29 cellular contexts compared by ENCODE assay signal in the genomic region with DNA sequence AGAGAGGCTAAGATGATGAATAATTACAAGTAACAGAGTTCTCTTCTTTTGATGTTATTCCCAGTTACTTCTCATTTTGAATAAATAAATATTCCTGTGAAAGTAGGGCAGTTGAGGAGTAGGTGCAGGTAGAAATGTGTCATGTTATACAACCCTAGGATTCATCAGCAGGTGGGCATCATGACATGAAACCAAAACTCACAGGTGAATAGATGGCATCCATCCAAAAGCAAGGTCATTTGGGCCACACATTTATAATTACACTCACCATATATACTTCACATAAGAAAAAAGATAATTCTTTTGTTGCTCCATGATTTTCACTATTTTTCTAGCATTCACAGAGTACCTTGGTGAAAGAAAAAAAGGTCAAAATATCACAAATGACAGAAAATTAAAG.
"Had no signal": no experiment of that assay in that cellular context is flagged by ENCODE, and none has a peak within 500 bp of the region (broad histone marks: within the 10 kb centered on the region; RNA-seq: fewer than 3 reads in every experiment).

No MANE protein-coding gene starts in this region.

- H3K36me3 ChIP-seq: adrenal gland, ascending aorta, brain microvascular endothelial cell, breast epithelium, cardiac muscle cell had no signal

- H3K27me3 ChIP-seq: adrenal gland, ascending aorta, body of pancreas, brain microvascular endothelial cell, breast epithelium, cardiac muscle cell had no signal

- H3K9me3 ChIP-seq: adrenal gland, ascending aorta, body of pancreas, breast epithelium had no signal

- ATAC-seq: activated naive CD4-positive, alpha-beta T cell treated with anti-CD3 and anti-CD28 coated beads, Interleukin-2, amount 50 U/mL, for 72 hours; activated naive CD8-positive, alpha-beta T cell treated with anti-CD3 and anti-CD28 coated beads, Interleukin-2, amount 50 U/mL, for 24 hours; activated T-cell treated with anti-CD3 and anti-CD28 coated beads, Interleukin-2, amount 50 U/mL, for 4 hours; activated T-cell treated with anti-CD3 and anti-CD28 coated beads, Interleukin-2, amount 50 U/mL, for 72 hours; activated T-helper 17 cell treated with anti-CD3 and anti-CD28 coated beads, Interleukin-2, amount 50 U/mL, for 72 hours; body of pancreas had no signal

- H3K27ac ChIP-seq: adrenal gland, ascending aorta, body of pancreas, brain microvascular endothelial cell, breast epithelium, cardiac muscle cell had no signal

- DNase-seq: activated effector memory CD4-positive, alpha-beta T cell treated with anti-CD3 and anti-CD28 coated beads, Interleukin-2, amount 50 U/mL, for 16 hours; activated effector memory CD4-positive, alpha-beta T cell treated with Interleukin-2 at 50 U/mL for 16 hours; activated gamma-delta T cell; activated gamma-delta T cell treated with Interleukin-2 at 50 U/mL for 16 hours; activated naive CD4-positive, alpha-beta T cell; activated naive CD4-positive, alpha-beta T cell treated with anti-CD3 and anti-CD28 coated beads for 36 hours; activated naive CD4-positive, alpha-beta T cell treated with anti-CD3 and anti-CD28 coated beads, Interleukin-2, amount 10 ng/mL, durations not matched to agents 7 days and 5 days; activated naive CD4-positive, alpha-beta T cell treated with anti-CD3 and anti-CD28 coated beads, Interleukin-2, amount 50 U/mL, for 16 hours; activated naive CD4-positive, alpha-beta T cell treated with Interleukin-2 at 50 U/mL for 16 hours; activated naive CD8-positive, alpha-beta T cell treated with anti-CD3 and anti-CD28 coated beads for 36 hours; activated naive CD8-positive, alpha-beta T cell treated with anti-CD3 and anti-CD28 coated beads, Interleukin-2, amount 10 ng/mL, durations not matched to agents 7 days and 5 days; activated naive CD8-positive, alpha-beta T cell treated with anti-CD3 and anti-CD28 coated beads, Interleukin-2, amount 50 U/mL, for 24 hours; activated T-cell treated with anti-CD3 and anti-CD28 coated beads, Interleukin-2, amount 50 U/mL, for 4 hours; activated T-cell treated with anti-CD3 and anti-CD28 coated beads, Interleukin-2, amount 50 U/mL, for 48 hours; activated T-cell treated with anti-CD3 and anti-CD28 coated beads, Interleukin-2, amount 50 U/mL, for 72 hours; adrenal gland; amniotic stem cell; amygdala; anterior cingulate cortex; aorta; body of pancreas; brain microvascular endothelial cell; central memory CD4-positive, alpha-beta T cell; cerebellar nuclear complex had no signal

- H3K4me3 ChIP-seq: adrenal gland, ascending aorta, body of pancreas, breast epithelium, cardiac muscle cell had no signal

- H3K4me1 ChIP-seq: adrenal gland, ascending aorta, body of pancreas, breast epithelium had no signal
